Comparison of ENCODE assay signal across 7 cellular contexts in genomic region chr19:10961073-10961762, GRCh38. TPM values are rescaled to one million over a fixed set of nuclear protein-coding genes. Genes with fewer than 3 reads are reported as not detected.
DNase-seq lines count a peak whose midpoint lies in the region; ATAC-seq and TF ChIP-seq lines count a peak whose summit lies in the region.

No MANE protein-coding gene starts in this region.

- no peak for TF ChIP-seq POLR2A in heart left ventricle (IDR thresholded peaks at IDR 0.05)

- H4K20me1 ChIP-seq in KMS-11 (ENCODE audit: insufficient read depth) = peaks cover 14% of the 10 kb centered on the region; the same call in 1 of the 2 replicates

- H3K4me3 ChIP-seq in GM12865 (ENCODE audit: low read depth, low read length) (peak overlapping the region; percentile 81), KMS-11 (IDR thresholded peaks at IDR 0.05; ENCODE audit: insufficient read depth, low read depth, low read length) (no peak overlapping the region), heart left ventricle (peak overlapping the region; percentile 40 to 98 (median 90))

- H3K27me3 ChIP-seq in KMS-11 (ENCODE audit: insufficient read depth, low read depth) = no peaks in the 10 kb centered on the region
- no peaks in the 10 kb centered on the region for H3K27me3 ChIP-seq in heart left ventricle

- H3K27ac ChIP-seq in KMS-11 (peak overlapping the region; percentile 55), heart left ventricle (peak overlapping the region; percentile 83 to 98 (median 93))

- H3K9me3 Mint-ChIP-seq in activated naive CD8-positive, alpha-beta T cell treated with anti-CD3 and anti-CD28 coated beads, Interleukin-2, amount 50 U/mL, for 24 hours = no peaks in the 10 kb centered on the region

- peak overlapping the region; percentile 94 for H3K4me3 Mint-ChIP-seq in activated naive CD8-positive, alpha-beta T cell treated with anti-CD3 and anti-CD28 coated beads, Interleukin-2, amount 50 U/mL, for 24 hours

- H3K36me3 ChIP-seq in KMS-11 (ENCODE audit: insufficient read depth) = no peaks in the 10 kb centered on the region
- H3K36me3 ChIP-seq in heart left ventricle = peaks cover 0 to 3% (median 0%) of the 10 kb centered on the region in 9 donors

- no peaks in the 10 kb centered on the region for H3K27me3 Mint-ChIP-seq in activated naive CD8-positive, alpha-beta T cell treated with anti-CD3 and anti-CD28 coated beads, Interleukin-2, amount 50 U/mL, for 24 hours

- H3K4me1 ChIP-seq in KMS-11 (ENCODE audit: low read depth, poor library complexity, severe bottlenecking) = peaks cover 43% of the 10 kb centered on the region
- H3K4me1 ChIP-seq in heart left ventricle = peaks cover 0 to 23% (median 18%) of the 10 kb centered on the region in 12 donors

- peaks cover 48% of the 10 kb centered on the region for H3K4me1 Mint-ChIP-seq in activated naive CD8-positive, alpha-beta T cell treated with anti-CD3 and anti-CD28 coated beads, Interleukin-2, amount 50 U/mL, for 24 hours

- WGBS in heart left ventricle, 4 donors = 0 to 1% (median 1%) methylated on average over 6 to 88 of the region's 88 CpGs

- peaks cover 50% of the 10 kb centered on the region for H3K79me2 ChIP-seq in KMS-11 (ENCODE audit: insufficient read depth, low read depth)

- DNase-seq in GM12865 (ENCODE audit: low read depth) (peak; percentile 53), heart left ventricle (peak in 4 of 5 donors; percentile 33 to 82 (median 58)), pons (ENCODE audit: low spot score) (peak; percentile 29)
- no peak for DNase-seq in activated naive CD8-positive, alpha-beta T cell treated with anti-CD3 and anti-CD28 coated beads, Interleukin-2, amount 50 U/mL, for 24 hours
- no peak for DNase-seq in effector CD8-positive, alpha-beta T cell (lab: John Stamatoyannopoulos, UW)

- H2AFZ ChIP-seq in KMS-11 (ENCODE audit: low read depth) = peak overlapping the region; percentile 22; the same call in 1 of the 2 replicates

- peak overlapping the region; percentile 81 for H3K4me2 ChIP-seq in KMS-11

- peak overlapping the region; percentile 89 for H3K27ac Mint-ChIP-seq in activated naive CD8-positive, alpha-beta T cell treated with anti-CD3 and anti-CD28 coated beads, Interleukin-2, amount 50 U/mL, for 24 hours

- TF ChIP-seq CTCF in GM12865 (IDR thresholded peaks at IDR 0.05; ENCODE audit: insufficient read depth, low read depth, low read length, missing control alignments) = no peak
- TF ChIP-seq CTCF in KMS-11 (conservative IDR thresholded peaks at IDR 0.05; ENCODE audit: low read depth, low read length) = no peak
- TF ChIP-seq CTCF in heart left ventricle (IDR thresholded peaks at IDR 0.05) = no peak

- no peaks in the 10 kb centered on the region for H3K9me3 ChIP-seq in heart left ventricle

- ATAC-seq in GM21717 (IDR thresholded peaks at IDR 0.05; ENCODE audit: unreplicated experiment) (peak; percentile 29), heart left ventricle (peak in 3 of 4 donors; percentile 31 to 58 (median 55))
- peak; percentile 13 for ATAC-seq in activated naive CD8-positive, alpha-beta T cell treated with anti-CD3 and anti-CD28 coated beads, Interleukin-2, amount 50 U/mL, for 24 hours

- intact Hi-C loops in heart left ventricle (cut with DNase I) = no loop called here

- peak overlapping the region; percentile 76 for H3K9ac ChIP-seq in KMS-11

- peaks cover 14% of the 10 kb centered on the region for H3K36me3 Mint-ChIP-seq in activated naive CD8-positive, alpha-beta T cell treated with anti-CD3 and anti-CD28 coated beads, Interleukin-2, amount 50 U/mL, for 24 hours (ENCODE audit: low read depth)

RNA-seq across cellular contexts. Expression of gene SMARCA4, which starts 0.4 kb away (rescaled TPM):
- total RNA-seq in heart left ventricle = 10 to 100 TPM; 34.1 to 70.9 (median 48.3) TPM
- 10 to 100 TPM; 49.5 to 62.5 TPM for polyA plus RNA-seq in heart left ventricle

RNA-seq across cellular contexts. Expression of gene TIMM29, which starts 32.6 kb away (rescaled TPM):
- total RNA-seq in heart left ventricle = 10 to 100 TPM; 10.0 to 29.3 (median 14.5) TPM
- 10 to 100 TPM; 15.5 to 17.3 TPM for polyA plus RNA-seq in heart left ventricle

RNA-seq across cellular contexts. Expression of gene YIPF2, which starts 32.8 kb away (rescaled TPM):
- 10 to 100 TPM; 11.5 to 27.1 (median 17.3) TPM for total RNA-seq in heart left ventricle
- polyA plus RNA-seq in heart left ventricle = 10 to 100 TPM; 21.5 to 38.7 TPM

Comparison
In these comparisons a context has a peak if more than half of its experiments do, and no peak if none do; other contexts are left out.
1. DNase-seq: peak in GM12865 (single experiment), heart left ventricle (4 of 5) and pons (single experiment); none in activated naive CD8-positive, alpha-beta T cell treated with anti-CD3 and anti-CD28 coated beads, Interleukin-2, amount 50 U/mL, for 24 hours (single experiment) and effector CD8-positive, alpha-beta T cell (single experiment).
2. Peak in every context shown above with its lines, with median percentiles within 50 percentile points of each other: ATAC-seq.